ENCODE assay signal across 1 cellular context in genomic region chr10:111076191-111076681, GRCh38.
TF ChIP-seq lines count a peak whose summit lies in the region.

No MANE protein-coding gene starts in this region.

TF ChIP-seq in HEK293, 187 proteins besides CTCF, POLR2A, EP300 and RAD21 (continued from another document and continues in another):
- TF ChIP-seq ZNF785 (tag by site-specific recombination; IDR thresholded peaks at IDR 0.05): no peak
- no peak; the same call in 1 of the 2 replicates for TF ChIP-seq SP3 (tag by site-specific recombination; IDR thresholded peaks at IDR 0.05)
- TF ChIP-seq SALL2 (tag by site-specific recombination; IDR thresholded peaks at IDR 0.05; ENCODE audit: borderline replicate concordance): no peak
- TF ChIP-seq ZNF585B (tag by site-specific recombination; IDR thresholded peaks at IDR 0.05): no peak
- peak; percentile 95 for TF ChIP-seq ZNF2 (tag by site-specific recombination; IDR thresholded peaks at IDR 0.05)
- TF ChIP-seq ZNF843 (tag by site-specific recombination; IDR thresholded peaks at IDR 0.05): no peak
- TF ChIP-seq KLF9 (tag by site-specific recombination; IDR thresholded peaks at IDR 0.05; ENCODE audit: low read depth): peak; percentile 83
- 0 out of 2 replicates have a peak, but pooled peaks have one; percentile 8 for TF ChIP-seq GLI4 (tag by site-specific recombination; IDR thresholded peaks at IDR 0.05)
- TF ChIP-seq FEZF1 (tag by site-specific recombination; IDR thresholded peaks at IDR 0.05): no peak
- TF ChIP-seq ZNF391 (tag by site-specific recombination; IDR thresholded peaks at IDR 0.05; ENCODE audit: borderline replicate concordance, low read depth): no peak
- TF ChIP-seq SP7 (tag by site-specific recombination; IDR thresholded peaks at IDR 0.05): no peak
- no peak for TF ChIP-seq ZNF138 (tag by site-specific recombination; IDR thresholded peaks at IDR 0.05; ENCODE audit: borderline replicate concordance)
- no peak for TF ChIP-seq ZNF169 (tag by site-specific recombination; IDR thresholded peaks at IDR 0.05)
- TF ChIP-seq MEIS1 (CRISPR knock-in tag; IDR thresholded peaks at IDR 0.05; ENCODE audit: borderline replicate concordance): no peak
- TF ChIP-seq PRDM6 (tag by site-specific recombination; IDR thresholded peaks at IDR 0.05): no peak
- no peak for TF ChIP-seq ZBTB11 (tag by site-specific recombination; conservative IDR thresholded peaks at IDR 0.05; ENCODE audit: low read depth)
- no peak for TF ChIP-seq ZNF776 (tag by site-specific recombination; IDR thresholded peaks at IDR 0.05; ENCODE audit: borderline replicate concordance)
- peak; percentile 65 for TF ChIP-seq ZNF561 (tag by site-specific recombination; IDR thresholded peaks at IDR 0.05; ENCODE audit: borderline replicate concordance)
- no peak for TF ChIP-seq ZNF660 (tag by site-specific recombination; IDR thresholded peaks at IDR 0.05)
- TF ChIP-seq ZFP3 (tag by site-specific recombination; IDR thresholded peaks at IDR 0.05; ENCODE audit: low read depth): no peak
- no peak for TF ChIP-seq BCL11A (tag by site-specific recombination; IDR thresholded peaks at IDR 0.05; ENCODE audit: low read depth)
- no peak for TF ChIP-seq ZNF791 (tag by site-specific recombination; IDR thresholded peaks at IDR 0.05)
- TF ChIP-seq ZNF155 (tag by site-specific recombination; IDR thresholded peaks at IDR 0.05): no peak
- TF ChIP-seq ZNF449 (tag by site-specific recombination; IDR thresholded peaks at IDR 0.05): no peak
- TF ChIP-seq ZNF610 (tag by site-specific recombination; IDR thresholded peaks at IDR 0.05; ENCODE audit: borderline replicate concordance): no peak
- TF ChIP-seq ZNF529 (tag by site-specific recombination; IDR thresholded peaks at IDR 0.05; ENCODE audit: insufficient replicate concordance): no peak
- no peak for TF ChIP-seq ZNF664 (tag by site-specific recombination; IDR thresholded peaks at IDR 0.05)
- TF ChIP-seq ZNF488 (tag by site-specific recombination; IDR thresholded peaks at IDR 0.05): no peak
- no peak for TF ChIP-seq ZNF202 (tag by site-specific recombination; IDR thresholded peaks at IDR 0.05; ENCODE audit: borderline replicate concordance)
- TF ChIP-seq ZNF596 (tag by site-specific recombination; IDR thresholded peaks at IDR 0.05): no peak
- TF ChIP-seq SETDB1 (IDR thresholded peaks at IDR 0.05; ENCODE audit: insufficient read length, low read length): no peak
- TF ChIP-seq HOXC10 (CRISPR knock-in tag; IDR thresholded peaks at IDR 0.05): no peak
- TF ChIP-seq SCRT2 (tag by site-specific recombination; IDR thresholded peaks at IDR 0.05): no peak
- no peak for TF ChIP-seq PRDM2 (tag by site-specific recombination; IDR thresholded peaks at IDR 0.05; ENCODE audit: borderline replicate concordance)
- TF ChIP-seq ZSCAN30 (tag by site-specific recombination; IDR thresholded peaks at IDR 0.05): peak; percentile 54; the same call in 1 of the 2 replicates
- TF ChIP-seq ZNF555 (tag by site-specific recombination; conservative IDR thresholded peaks at IDR 0.05): no peak
- TF ChIP-seq ZNF514 (tag by site-specific recombination; IDR thresholded peaks at IDR 0.05): no peak
- peak; percentile 52; the same call in 1 of the 2 replicates for TF ChIP-seq ZBTB20 (tag by site-specific recombination; IDR thresholded peaks at IDR 0.05)
- TF ChIP-seq ZFP41 (tag by site-specific recombination; IDR thresholded peaks at IDR 0.05; ENCODE audit: borderline replicate concordance): no peak
- TF ChIP-seq ZNF571 (tag by site-specific recombination; IDR thresholded peaks at IDR 0.05): no peak
- peak; percentile 50; the same call in 1 of the 2 replicates for TF ChIP-seq ZNF777 (tag by site-specific recombination; IDR thresholded peaks at IDR 0.05; ENCODE audit: borderline replicate concordance)
- no peak for TF ChIP-seq BCL11B (tag by site-specific recombination; IDR thresholded peaks at IDR 0.05; ENCODE audit: low read depth)
- TF ChIP-seq ZNF398 (tag by site-specific recombination; IDR thresholded peaks at IDR 0.05): no peak
- TF ChIP-seq ZNF629 (tag by site-specific recombination; IDR thresholded peaks at IDR 0.05): no peak
- TF ChIP-seq TRIM28 (IDR thresholded peaks at IDR 0.05; ENCODE audit: borderline replicate concordance, low read length): no peak
- no peak for TF ChIP-seq ZNF768 (tag by site-specific recombination; IDR thresholded peaks at IDR 0.05)
- TF ChIP-seq ZSCAN5A (tag by site-specific recombination; IDR thresholded peaks at IDR 0.05): no peak
- TF ChIP-seq ZNF707 (tag by site-specific recombination; IDR thresholded peaks at IDR 0.05): no peak
- TF ChIP-seq ZNF341 (tag by site-specific recombination; IDR thresholded peaks at IDR 0.05; ENCODE audit: low read depth): no peak
- TF ChIP-seq HOXD13 (CRISPR knock-in tag; IDR thresholded peaks at IDR 0.05; ENCODE audit: borderline replicate concordance): no peak
- no peak for TF ChIP-seq ZNF621 (tag by site-specific recombination; IDR thresholded peaks at IDR 0.05)
- no peak for TF ChIP-seq ZNF221 (tag by site-specific recombination; IDR thresholded peaks at IDR 0.05; ENCODE audit: borderline replicate concordance)
- TF ChIP-seq ZNF366 (tag by site-specific recombination; conservative IDR thresholded peaks at IDR 0.05): peak; percentile 71
